In genomic region chr1:150259217-150259616, GRCh38 we compare ENCODE assay signal across 8 cellular contexts. TPM values are rescaled to one million over a fixed set of nuclear protein-coding genes. Genes with fewer than 3 reads are reported as not detected.
DNase-seq lines count a peak whose midpoint lies in the region; ATAC-seq, FAIRE-seq and TF ChIP-seq lines count a peak whose summit lies in the region.
"Had no signal": no experiment of that assay in that cellular context is flagged by ENCODE, and none has a peak within 500 bp of the region (broad histone marks: within the 10 kb centered on the region; RNA-seq: fewer than 3 reads in every experiment).

No MANE protein-coding gene starts in this region.

- no peak for TF ChIP-seq CTCF in sigmoid colon (IDR thresholded peaks at IDR 0.05)

- no peaks in the 10 kb centered on the region for H3K27me3 ChIP-seq in iPS-15b (ENCODE audit: control insufficient read depth, insufficient read depth, low read length)
- H3K27me3 ChIP-seq in sigmoid colon: peaks cover 0 to 14% (median 0%) of the 10 kb centered on the region in 3 donors

- peak overlapping the region; percentile 77 for H3K4me3 ChIP-seq in iPS-15b (ENCODE audit: low read depth, low read length)
- no peak overlapping the region for H3K4me3 ChIP-seq in sigmoid colon

- no peaks in the 10 kb centered on the region for H3K9me3 ChIP-seq in iPS-15b (ENCODE audit: control insufficient read depth, insufficient read depth, low read length)
- no peaks in the 10 kb centered on the region for H3K9me3 ChIP-seq in sigmoid colon

- TF ChIP-seq POLR2A in sigmoid colon (IDR thresholded peaks at IDR 0.05): no peak

- 23 to 75% methylated on average over 4 of the region's 4 CpGs for WGBS in sigmoid colon, 2 donors

- DNase-seq in sigmoid colon (peak; percentile 69), urothelium cell line (ENCODE audit: low spot score) (no peak)
- DNase-seq in activated CD4-positive, alpha-beta T cell treated with anti-CD3 and anti-CD28 coated beads for 1 hour: no peak
- DNase-seq: activated T-cell treated with anti-CD3 and anti-CD28 coated beads for 4 hours had no signal

- H3K27ac ChIP-seq in angular gyrus (ENCODE audit: low read depth, low read length): peak overlapping the region; percentile 78
- peak overlapping the region; percentile 9 to 79 (median 74) for H3K27ac ChIP-seq in sigmoid colon

- no peak for ATAC-seq in HG02763 (IDR thresholded peaks at IDR 0.05; ENCODE audit: unreplicated experiment)

- no peak for TF ChIP-seq EP300 in sigmoid colon (IDR thresholded peaks at IDR 0.05)

- H3K36me3 ChIP-seq in iPS-15b (ENCODE audit: control insufficient read depth, insufficient read depth, low read length): peaks cover 14% of the 10 kb centered on the region
- H3K36me3 ChIP-seq in sigmoid colon: peaks cover 0 to 3% (median 2%) of the 10 kb centered on the region in 4 donors

- no peak for FAIRE-seq in urothelium cell line (lab: Jason Lieb, UNC)

- intact Hi-C loops in sigmoid colon (cut with DNase I): loop anchor here (5.0 kb wide), 1 partner anchor 63 kb away; the partner anchor contains the start of gene PRPF3

- H3K4me1 ChIP-seq in iPS-15b (ENCODE audit: control insufficient read depth, insufficient read depth, low read length) (peaks cover 19% of the 10 kb centered on the region), sigmoid colon (peaks cover 0 to 42% (median 14%) of the 10 kb centered on the region in 4 donors)

- peak overlapping the region; percentile 58 for H3K9ac ChIP-seq in iPS-15b (ENCODE audit: low read depth, low read length)

RNA-seq across cellular contexts. Expression of gene CA14, which starts 1.6 kb away (rescaled TPM):
- 1 to 10 TPM; 1.4 to 4.3 (median 1.5) TPM for total RNA-seq in sigmoid colon
- polyA plus RNA-seq in sigmoid colon: under 1 TPM in 1 of 3 donors, not detected in 2; 0.35 TPM
- total RNA-seq: M059J had no signal

RNA-seq across cellular contexts. Expression of gene APH1A, which starts 9.6 kb away (rescaled TPM):
- total RNA-seq in sigmoid colon: 10 to 100 TPM; 44.6 to 59.2 (median 48.0) TPM
- 100 to 1,000 TPM; 134 to 228 (median 145) TPM for polyA plus RNA-seq in sigmoid colon

RNA-seq across cellular contexts. Expression of gene C1orf54, which starts 13.4 kb away (rescaled TPM):
- total RNA-seq in sigmoid colon: 10 to 100 TPM; 14.8 to 49.7 (median 39.4) TPM
- 10 to 100 TPM; 15.7 to 27.0 (median 23.8) TPM for polyA plus RNA-seq in sigmoid colon

RNA-seq across cellular contexts. Expression of gene CIART, which starts 23.1 kb away (rescaled TPM):
- 10 to 100 TPM; 11.4 to 15.3 (median 13.5) TPM for total RNA-seq in sigmoid colon
- polyA plus RNA-seq in sigmoid colon: 1 to 10 TPM in 2 of 3 donors, not detected in 1; 2.5 to 4.2 TPM

RNA-seq across cellular contexts. Expression of gene ANP32E, which starts 23.3 kb away (rescaled TPM):
- 10 to 100 TPM; 11.9 to 25.5 (median 20.1) TPM for total RNA-seq in sigmoid colon
- polyA plus RNA-seq in sigmoid colon: 10 to 100 TPM; 11.4 to 32.6 (median 11.8) TPM
